In genomic region chr14:60786905-60787304, GRCh38 we compare ENCODE assay signal across 31 cellular contexts.
"Had no signal": no experiment of that assay in that cellular context is flagged by ENCODE, and none has a peak within 500 bp of the region (broad histone marks: within the 10 kb centered on the region; RNA-seq: fewer than 3 reads in every experiment).

No MANE protein-coding gene starts in this region.

- H3K9me3 ChIP-seq: MG63 had no signal

- H3K36me3 ChIP-seq: MG63 had no signal

- DNase-seq: activated B cell treated with CpG ODN at 0.5 μM for 24 hours; activated CD4-positive, alpha-beta memory T cell treated with anti-CD3 and anti-CD28 coated beads for 36 hours; activated CD4-positive, alpha-beta T cell treated with anti-CD3 and anti-CD28 coated beads for 4 hours; activated CD4-positive, alpha-beta T cell treated with anti-CD3 and anti-CD28 coated beads, Interleukin-2, amount 50 U/mL, for 1 hour; activated CD4-positive, CD25-positive, alpha-beta regulatory T cell treated with anti-CD3 and anti-CD28 coated beads, Interleukin-2, amount 50 U/mL, for 72 hours; activated CD8-positive, alpha-beta memory T cell treated with anti-CD3 and anti-CD28 coated beads for 24 hours; activated CD8-positive, alpha-beta memory T cell treated with anti-CD3 and anti-CD28 coated beads, Interleukin-2, amount 10 ng/mL, durations not matched to agents 7 days and 5 days; activated CD8-positive, alpha-beta memory T cell treated with anti-CD3 and anti-CD28 coated beads, Interleukin-2, amount 50 U/mL, for 48 hours; activated effector memory CD4-positive, alpha-beta T cell treated with Interleukin-2 at 50 U/mL for 16 hours; activated naive CD4-positive, alpha-beta T cell treated with anti-CD3 and anti-CD28 coated beads, Interleukin-2, amount 10 ng/mL, durations not matched to agents 7 days and 5 days; activated naive CD8-positive, alpha-beta T cell treated with anti-CD3 and anti-CD28 coated beads, Interleukin-2, amount 50 U/mL, for 24 hours; activated T-cell treated with anti-CD3 and anti-CD28 coated beads, Interleukin-2, amount 50 U/mL, for 48 hours; anterior cingulate cortex; Kasumi-1; MG63; NCI-H1048; NCI-H1105 treated with DMSO at 0.1 percent for 48 hours; NCI-H1436; NCI-H1694 treated with DMSO at 0.1 percent for 48 hours; NCI-H2029; NCI-H345; NCI-H524 treated with DMSO at 0.1 percent for 48 hours; NK-92 treated with Interleukin-12 subunit alpha and Interleukin-12 subunit beta, amount 100 ng/mL, for 24 hours; Right ventricle myocardium superior; SW 1271; T-helper 1 cell; T-helper 2 cell; T-helper 9 cell had no signal

- H3K27me3 Mint-ChIP-seq: activated B cell treated with CpG ODN at 0.5 μM for 24 hours; activated CD4-positive, alpha-beta memory T cell treated with anti-CD3 and anti-CD28 coated beads for 36 hours; activated CD8-positive, alpha-beta memory T cell treated with anti-CD3 and anti-CD28 coated beads, Interleukin-2, amount 10 ng/mL, durations not matched to agents 7 days and 5 days; activated naive CD4-positive, alpha-beta T cell treated with anti-CD3 and anti-CD28 coated beads, Interleukin-2, amount 10 ng/mL, durations not matched to agents 7 days and 5 days; activated naive CD8-positive, alpha-beta T cell; activated naive CD8-positive, alpha-beta T cell treated with anti-CD3 and anti-CD28 coated beads, Interleukin-2, amount 50 U/mL, for 24 hours; brain had no signal

- H3K4me3 Mint-ChIP-seq: activated B cell treated with CpG ODN at 0.5 μM for 24 hours; activated CD4-positive, alpha-beta memory T cell treated with anti-CD3 and anti-CD28 coated beads for 36 hours; activated CD8-positive, alpha-beta memory T cell treated with anti-CD3 and anti-CD28 coated beads, Interleukin-2, amount 10 ng/mL, durations not matched to agents 7 days and 5 days; activated naive CD4-positive, alpha-beta T cell treated with anti-CD3 and anti-CD28 coated beads, Interleukin-2, amount 10 ng/mL, durations not matched to agents 7 days and 5 days; activated naive CD8-positive, alpha-beta T cell; activated naive CD8-positive, alpha-beta T cell treated with anti-CD3 and anti-CD28 coated beads, Interleukin-2, amount 50 U/mL, for 24 hours; brain had no signal

- ATAC-seq: activated CD8-positive, alpha-beta memory T cell treated with anti-CD3 and anti-CD28 coated beads, Interleukin-2, amount 10 ng/mL, durations not matched to agents 7 days and 5 days; activated naive CD8-positive, alpha-beta T cell treated with anti-CD3 and anti-CD28 coated beads, Interleukin-2, amount 50 U/mL, for 24 hours had no signal

- H3K4me3 ChIP-seq: MG63 had no signal

- H3K4me1 Mint-ChIP-seq: activated naive CD4-positive, alpha-beta T cell treated with anti-CD3 and anti-CD28 coated beads, Interleukin-2, amount 10 ng/mL, durations not matched to agents 7 days and 5 days; brain had no signal

- H3K27ac ChIP-seq: VCaP had no signal

- H3K27ac Mint-ChIP-seq: activated B cell treated with CpG ODN at 0.5 μM for 24 hours; activated CD4-positive, alpha-beta memory T cell treated with anti-CD3 and anti-CD28 coated beads for 36 hours; activated CD8-positive, alpha-beta memory T cell treated with anti-CD3 and anti-CD28 coated beads, Interleukin-2, amount 10 ng/mL, durations not matched to agents 7 days and 5 days; activated naive CD4-positive, alpha-beta T cell treated with anti-CD3 and anti-CD28 coated beads, Interleukin-2, amount 10 ng/mL, durations not matched to agents 7 days and 5 days; activated naive CD8-positive, alpha-beta T cell; activated naive CD8-positive, alpha-beta T cell treated with anti-CD3 and anti-CD28 coated beads, Interleukin-2, amount 50 U/mL, for 24 hours; brain had no signal

- H3K27me3 ChIP-seq: MG63 had no signal

- H3K9me3 Mint-ChIP-seq: activated CD4-positive, alpha-beta memory T cell treated with anti-CD3 and anti-CD28 coated beads for 36 hours; activated naive CD4-positive, alpha-beta T cell treated with anti-CD3 and anti-CD28 coated beads, Interleukin-2, amount 10 ng/mL, durations not matched to agents 7 days and 5 days; activated naive CD8-positive, alpha-beta T cell treated with anti-CD3 and anti-CD28 coated beads, Interleukin-2, amount 50 U/mL, for 24 hours had no signal
